In genomic region chr15:57510647-57511046, GRCh38 we compare ENCODE assay signal across 13 cellular contexts.
DNase-seq lines count a peak whose midpoint lies in the region; ATAC-seq and TF ChIP-seq lines count a peak whose summit lies in the region.
"Had no signal": no experiment of that assay in that cellular context is flagged by ENCODE, and none has a peak within 500 bp of the region (broad histone marks: within the 10 kb centered on the region; RNA-seq: fewer than 3 reads in every experiment).

No MANE protein-coding gene starts in this region.

- no peaks in the 10 kb centered on the region for H3K36me3 ChIP-seq in left lung
- no peaks in the 10 kb centered on the region for H3K36me3 ChIP-seq in PC-3 (ENCODE audit: low read depth, low read length)
- H3K36me3 ChIP-seq: MG63 had no signal

- H3K4me3 ChIP-seq in left lung (no peak overlapping the region), PC-3 (ENCODE audit: low read length) (no peak overlapping the region)
- H3K4me3 ChIP-seq: MG63 had no signal

- H3K9me3 ChIP-seq in left lung (no peaks in the 10 kb centered on the region), PC-3 (ENCODE audit: low read length) (no peaks in the 10 kb centered on the region)
- H3K9me3 ChIP-seq: MG63 had no signal

- no TSS peak for BruUV-seq in PC-3 (replicated peaks; lab: Mats Ljungman, UMichigan)

- H4K20me1 ChIP-seq in PC-3 (ENCODE audit: low read length), result no peaks in the 10 kb centered on the region

- DNase-seq in Right ventricle myocardium inferior (ENCODE audit: missing footprints) (peak; percentile 75), cardiac septum (ENCODE audit: low spot score) (no peak), brain pericyte (ENCODE audit: low read depth, low spot score) (peak; percentile 77), left lung (no peak), PC-3 (no peak), glutamatergic neuron (no peak)
- no peak for DNase-seq in activated naive CD4-positive, alpha-beta T cell treated with anti-CD3 and anti-CD28 coated beads, Interleukin-2, amount 50 U/mL, for 16 hours
- DNase-seq: ACHN; activated CD4-positive, alpha-beta T cell treated with anti-CD3 and anti-CD28 coated beads for 1 hour; activated effector memory CD4-positive, alpha-beta T cell treated with anti-CD3 and anti-CD28 coated beads, Interleukin-2, amount 50 U/mL, for 16 hours; GDM1; MG63 had no signal

- no peak overlapping the region for H3K27ac Mint-ChIP-seq in glutamatergic neuron (ENCODE audit: unreplicated experiment)

- H3K27ac ChIP-seq in left lung, result no peak overlapping the region
- H3K27ac ChIP-seq in PC-3 (ENCODE audit: low read length), result no peak overlapping the region

- H3K36me3 Mint-ChIP-seq in glutamatergic neuron (ENCODE audit: unreplicated experiment), result no peaks in the 10 kb centered on the region

- no peak overlapping the region for H2AFZ ChIP-seq in PC-3 (ENCODE audit: low read length)

- POLR2A ChIA-PET in PC-3 (lab: Charles Lee; ENCODE audit: unreplicated experiment), result no interaction called here

- H3K27me3 Mint-ChIP-seq in glutamatergic neuron (ENCODE audit: unreplicated experiment), result no peaks in the 10 kb centered on the region

- no peaks in the 10 kb centered on the region for H3K9me2 ChIP-seq in PC-3 (replicated peaks; ENCODE audit: low read length)

- no peak overlapping the region for H3K4me2 ChIP-seq in PC-3 (ENCODE audit: low read length)

- H3K9me3 Mint-ChIP-seq in glutamatergic neuron (ENCODE audit: unreplicated experiment), result no peaks in the 10 kb centered on the region

- intact Hi-C loops in Right ventricle myocardium inferior (cut with DNase I), result no loop called here
- intact Hi-C loops in cardiac septum (cut with DNase I), result no loop called here
- intact Hi-C loops in left lung (cut with DNase I), result no loop called here
- intact Hi-C loops in PC-3 (cut with micrococcal nuclease), result no loop called here

- H3K4me3 Mint-ChIP-seq in glutamatergic neuron (ENCODE audit: unreplicated experiment), result no peak overlapping the region

- CTCF ChIA-PET in PC-3 (lab: Charles Lee), result no interaction called here

- H3F3A ChIP-seq in PC-3 (ENCODE audit: low read length, unreplicated experiment), result peaks cover 1% of the 10 kb centered on the region

- TF ChIP-seq CTCF in left lung (IDR thresholded peaks at IDR 0.05), result no peak
- no peak for TF ChIP-seq CTCF in PC-3 (conservative IDR thresholded peaks at IDR 0.05; ENCODE audit: low read depth, low read length)
- TF ChIP-seq CTCF in glutamatergic neuron (IDR thresholded peaks at IDR 0.05; ENCODE audit: partially characterized antibody, unreplicated experiment), result no peak

- ATAC-seq in Right ventricle myocardium inferior (peak; percentile 89), left lung (peak; percentile 33), PC-3 (no peak), GM19455 (IDR thresholded peaks at IDR 0.05; ENCODE audit: unreplicated experiment) (no peak)

- H3K4me1 Mint-ChIP-seq in glutamatergic neuron (ENCODE audit: low read depth, unreplicated experiment), result peaks cover 7% of the 10 kb centered on the region

- H3K9ac ChIP-seq in PC-3 (ENCODE audit: low read length), result no peak overlapping the region

- no peaks in the 10 kb centered on the region for H3K27me3 ChIP-seq in left lung
- no peaks in the 10 kb centered on the region for H3K27me3 ChIP-seq in PC-3 (ENCODE audit: low read length)
- H3K27me3 ChIP-seq: MG63 had no signal

- H3K4me1 ChIP-seq in left lung (peaks cover 12 to 22% of the 10 kb centered on the region in 2 donors), PC-3 (ENCODE audit: insufficient read depth, low read length) (peaks cover 20% of the 10 kb centered on the region)

- H3K79me2 ChIP-seq in PC-3 (ENCODE audit: low read length), result no peaks in the 10 kb centered on the region

Comparison
In these comparisons a context has a peak if more than half of its experiments do, and no peak if none do; other contexts are left out.
1. DNase-seq: peak in Right ventricle myocardium inferior (single experiment) and brain pericyte (single experiment); none in cardiac septum (single experiment), left lung (0 of 2), PC-3 (single experiment), activated naive CD4-positive, alpha-beta T cell treated with anti-CD3 and anti-CD28 coated beads, Interleukin-2, amount 50 U/mL, for 16 hours (single experiment) and glutamatergic neuron (single experiment).
2. ATAC-seq: peak in Right ventricle myocardium inferior (single experiment) and left lung (single experiment); none in PC-3 (single experiment) and GM19455 (single experiment).